10 cellular contexts compared by ENCODE assay signal in the genomic region with DNA sequence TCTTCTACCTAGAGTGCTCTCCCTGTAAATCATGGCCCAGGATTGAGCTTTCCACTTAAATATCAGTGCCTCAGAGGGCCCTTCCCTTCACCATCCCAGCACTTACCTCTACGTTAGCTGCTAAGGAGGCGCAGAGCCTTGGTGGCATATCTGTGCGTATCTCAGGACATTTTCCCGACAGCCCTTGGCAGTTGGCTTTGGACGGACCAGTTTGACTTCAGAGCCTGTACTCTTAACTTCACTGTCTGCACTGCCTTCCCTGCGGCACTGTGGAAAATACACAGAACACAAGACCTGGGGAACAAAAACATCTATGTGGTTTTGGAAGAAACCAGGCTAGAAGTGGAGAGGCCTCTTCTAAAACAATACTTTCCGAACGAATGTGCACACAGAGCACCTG. TPM values are rescaled to one million over a fixed set of nuclear protein-coding genes. Genes with fewer than 3 reads are reported as not detected.
A peak's percentile ranks its signal among the peaks of the same experiment; 100 is the strongest.
DNase-seq lines count a peak whose midpoint lies in the region; ATAC-seq and TF ChIP-seq lines count a peak whose summit lies in the region.
"Had no signal": no experiment of that assay in that cellular context is flagged by ENCODE, and none has a peak within 500 bp of the region (broad histone marks: within the 10 kb centered on the region; RNA-seq: fewer than 3 reads in every experiment).

No MANE protein-coding gene starts in this region.

- H3K27me3 Mint-ChIP-seq in activated naive CD4-positive, alpha-beta T cell treated with anti-CD3 and anti-CD28 coated beads, Interleukin-2, amount 50 U/mL, for 24 hours = no peaks in the 10 kb centered on the region
- H3K27me3 Mint-ChIP-seq in mesothelial cell of epicardium (ENCODE audit: low read depth) = peaks cover 8% of the 10 kb centered on the region
- H3K27me3 Mint-ChIP-seq in type B pancreatic cell = peaks cover 7% of the 10 kb centered on the region

- H3K4me1 Mint-ChIP-seq in activated naive CD4-positive, alpha-beta T cell treated with anti-CD3 and anti-CD28 coated beads, Interleukin-2, amount 50 U/mL, for 24 hours = peaks cover 59% of the 10 kb centered on the region
- H3K4me1 Mint-ChIP-seq in mesothelial cell of epicardium (peaks cover 31% of the 10 kb centered on the region), type B pancreatic cell (ENCODE audit: unreplicated experiment) (peaks cover 37% of the 10 kb centered on the region)

- no peak for TF ChIP-seq CTCF in mesothelial cell of epicardium (IDR thresholded peaks at IDR 0.05; ENCODE audit: unreplicated experiment)
- TF ChIP-seq CTCF in type B pancreatic cell (conservative IDR thresholded peaks at IDR 0.05) = no peak

- H3K36me3 Mint-ChIP-seq in activated naive CD4-positive, alpha-beta T cell treated with anti-CD3 and anti-CD28 coated beads, Interleukin-2, amount 50 U/mL, for 24 hours = no peaks in the 10 kb centered on the region
- no peaks in the 10 kb centered on the region for H3K36me3 Mint-ChIP-seq in activated naive CD4-positive, alpha-beta T cell treated with anti-CD3 and anti-CD28 coated beads, Interleukin-2, amount 50 U/mL, for 72 hours
- H3K36me3 Mint-ChIP-seq in mesothelial cell of epicardium (peaks cover 5% of the 10 kb centered on the region), type B pancreatic cell (no peaks in the 10 kb centered on the region)

- H3K9me3 Mint-ChIP-seq in activated naive CD4-positive, alpha-beta T cell treated with anti-CD3 and anti-CD28 coated beads, Interleukin-2, amount 50 U/mL, for 24 hours = no peaks in the 10 kb centered on the region
- H3K9me3 Mint-ChIP-seq in activated naive CD4-positive, alpha-beta T cell treated with anti-CD3 and anti-CD28 coated beads, Interleukin-2, amount 50 U/mL, for 72 hours = no peaks in the 10 kb centered on the region
- no peaks in the 10 kb centered on the region for H3K9me3 Mint-ChIP-seq in mesothelial cell of epicardium
- H3K9me3 Mint-ChIP-seq in type B pancreatic cell = no peaks in the 10 kb centered on the region

- no peak for ATAC-seq in activated naive CD4-positive, alpha-beta T cell treated with anti-CD3 and anti-CD28 coated beads, Interleukin-2, amount 50 U/mL, for 72 hours
- ATAC-seq in HG02763 (IDR thresholded peaks at IDR 0.05; ENCODE audit: unreplicated experiment) = no peak

- peak overlapping the region; percentile 55 for H3K27ac Mint-ChIP-seq in activated naive CD4-positive, alpha-beta T cell treated with anti-CD3 and anti-CD28 coated beads, Interleukin-2, amount 50 U/mL, for 24 hours
- peak overlapping the region; percentile 87 to 96 for H3K27ac Mint-ChIP-seq in activated naive CD4-positive, alpha-beta T cell treated with anti-CD3 and anti-CD28 coated beads, Interleukin-2, amount 50 U/mL, for 72 hours
- no peak overlapping the region for H3K27ac Mint-ChIP-seq in mesothelial cell of epicardium
- peak overlapping the region; percentile 58 for H3K27ac Mint-ChIP-seq in type B pancreatic cell

- DNase-seq in activated naive CD4-positive, alpha-beta T cell treated with anti-CD3 and anti-CD28 coated beads, Interleukin-2, amount 50 U/mL, for 16 hours = no peak
- no peak for DNase-seq in activated naive CD4-positive, alpha-beta T cell treated with anti-CD3 and anti-CD28 coated beads, Interleukin-2, amount 50 U/mL, for 72 hours (ENCODE audit: low spot score in 2 of 2)
- DNase-seq in mesothelial cell of epicardium (ENCODE audit: low spot score in 2 of 2, unreplicated experiment in 2 of 2) (no peak), type B pancreatic cell (ENCODE audit: extremely low spot score, unreplicated experiment) (no peak), NCI-H748 (lab: John Stamatoyannopoulos, UW; ENCODE audit: unreplicated experiment) (no peak)
- no peak for DNase-seq in effector CD8-positive, alpha-beta T cell (lab: John Stamatoyannopoulos, UW)
- DNase-seq: activated CD4-positive, CD25-positive, alpha-beta regulatory T cell treated with anti-CD3 and anti-CD28 coated beads, Interleukin-2, amount 50 U/mL, for 72 hours; NCI-H2029 treated with DMSO at 0.1 percent for 48 hours had no signal

- peak overlapping the region; percentile 94 for H3K4me3 Mint-ChIP-seq in activated naive CD4-positive, alpha-beta T cell treated with anti-CD3 and anti-CD28 coated beads, Interleukin-2, amount 50 U/mL, for 24 hours
- H3K4me3 Mint-ChIP-seq in mesothelial cell of epicardium = peak overlapping the region; percentile 56
- peak overlapping the region; percentile 86 for H3K4me3 Mint-ChIP-seq in type B pancreatic cell

RNA-seq across cellular contexts. Expression of gene TADA2B, which starts 2.4 kb away (rescaled TPM):
- 10 to 100 TPM; 11.8 to 12.7 TPM for total RNA-seq in activated naive CD4-positive, alpha-beta T cell treated with anti-CD3 and anti-CD28 coated beads, Interleukin-2, amount 50 U/mL, for 72 hours
- 16.5 to 19.0 TPM (median 17.4 TPM) in 3 replicates for total RNA-seq in mesothelial cell of epicardium
- total RNA-seq in type B pancreatic cell (ENCODE audit: low replicate concordance) = 21.7 and 23.1 TPM in 2 replicates

RNA-seq across cellular contexts. Expression of gene GRPEL1, which starts 22.3 kb away (rescaled TPM):
- total RNA-seq in activated naive CD4-positive, alpha-beta T cell treated with anti-CD3 and anti-CD28 coated beads, Interleukin-2, amount 50 U/mL, for 72 hours = 10 to 100 TPM; 60.7 to 81.9 TPM
- total RNA-seq in mesothelial cell of epicardium (15.5 to 17.9 TPM (median 17.3 TPM) in 3 replicates), type B pancreatic cell (ENCODE audit: low replicate concordance) (28.4 and 31.4 TPM in 2 replicates)
